Comparison of ENCODE assay signal across 21 cellular contexts in genomic region chr18:49394191-49394590, GRCh38.
"Had no signal": no experiment of that assay in that cellular context is flagged by ENCODE, and none has a peak within 500 bp of the region (broad histone marks: within the 10 kb centered on the region; RNA-seq: fewer than 3 reads in every experiment).

No MANE protein-coding gene starts in this region.

- H3K27me3 ChIP-seq: colonic mucosa, esophagus muscularis mucosa, foreskin keratinocyte, gastroesophageal sphincter, heart left ventricle, hepatocyte, left lung had no signal

- DNase-seq: colonic mucosa; cortex of kidney; effector CD8-positive, alpha-beta T cell; effector memory CD8-positive, alpha-beta T cell; foreskin keratinocyte; heart left ventricle; hypothalamus; immature natural killer cell; left cardiac atrium; left lung; left ventricle myocardium superior; lower lobe of right lung; mesenchymal stem cell; mucosa of descending colon; naive B cell had no signal

- H3K9me3 ChIP-seq: colonic mucosa, esophagus muscularis mucosa, gastroesophageal sphincter, left lung, lower lobe of right lung, mucosa of descending colon had no signal

- FAIRE-seq: endothelial cell of umbilical vein, frontal cortex, keratinocyte had no signal

- H3K79me2 ChIP-seq: hepatocyte had no signal

- H3K4me2 ChIP-seq: hepatocyte had no signal

- H2AFZ ChIP-seq: hepatocyte had no signal

- H3K4me1 ChIP-seq: colonic mucosa had no signal

- H3K36me3 ChIP-seq: colonic mucosa, esophagus muscularis mucosa, lower lobe of right lung had no signal

- H3K27ac ChIP-seq: colonic mucosa, esophagus muscularis mucosa, foreskin keratinocyte, gastroesophageal sphincter, heart left ventricle, hepatocyte, left lung, lower lobe of right lung had no signal

- ATAC-seq: effector memory CD8-positive, alpha-beta T cell; foreskin keratinocyte; gastroesophageal sphincter; heart left ventricle; left cardiac atrium; left lung; left ventricle myocardium superior; lower lobe of right lung; mucosa of descending colon had no signal

- H3K4me3 ChIP-seq: colonic mucosa, esophagus muscularis mucosa, gastroesophageal sphincter, heart left ventricle, hepatocyte, left lung, lower lobe of right lung, mucosa of descending colon had no signal
